In genomic region chr6:149482542-149483261, GRCh38 we compare ENCODE assay signal across 8 cellular contexts. TPM values are rescaled to one million over a fixed set of nuclear protein-coding genes. Genes with fewer than 3 reads are reported as not detected.
DNase-seq lines count a peak whose midpoint lies in the region; ATAC-seq and TF ChIP-seq lines count a peak whose summit lies in the region.

No MANE protein-coding gene starts in this region.

- DNase-seq in breast epithelium (ENCODE audit: low spot score in 2 of 2) (no peak), MCF 10A (ENCODE audit: unreplicated experiment) (no peak), HuH-7 (ENCODE audit: low spot score) (no peak), islet precursor cell (no peak)
- DNase-seq in activated naive CD8-positive, alpha-beta T cell treated with anti-CD3 and anti-CD28 coated beads for 36 hours, result no peak
- DNase-seq in stimulated activated CD4-positive, alpha-beta T cell treated with anti-CD3 and anti-CD28 coated beads, Interleukin-12 subunit alpha, Interleukin-12 subunit beta, amount 100 ng/mL, for 4 hours, result no peak

- H3K9me3 Mint-ChIP-seq in MCF 10A (ENCODE audit: unreplicated experiment), result no peaks in the 10 kb centered on the region
- H3K9me3 Mint-ChIP-seq in activated naive CD8-positive, alpha-beta T cell treated with anti-CD3 and anti-CD28 coated beads for 36 hours, result no peaks in the 10 kb centered on the region

- no peak for ATAC-seq in GM21526 (IDR thresholded peaks at IDR 0.05; ENCODE audit: low FRiP score, unreplicated experiment)

- no peak overlapping the region for H3K27ac Mint-ChIP-seq in MCF 10A (ENCODE audit: low read depth, unreplicated experiment)
- peak overlapping the region; percentile 96 for H3K27ac Mint-ChIP-seq in activated naive CD8-positive, alpha-beta T cell treated with anti-CD3 and anti-CD28 coated beads for 36 hours

- H3K9me3 ChIP-seq in breast epithelium (no peaks in the 10 kb centered on the region), mesodermal cell (ENCODE audit: control insufficient read depth, low read length) (no peaks in the 10 kb centered on the region)

- CTCF ChIA-PET in MCF 10A (lab: Yijun Ruan, JAX), result interaction anchor here (0.5 to 1.0 kb wide), 3 partner anchors 36 to 791 kb away, joined by 3 to 4 read pairs (median 3); no protein-coding TSS in a partner anchor

- no TSS peak for BruUV-seq in MCF 10A (replicated peaks; lab: Mats Ljungman, UMichigan)

- peaks cover 0 to 5% of the 10 kb centered on the region in 2 donors for H3K4me1 ChIP-seq in breast epithelium
- H3K4me1 ChIP-seq in mesodermal cell (ENCODE audit: control insufficient read depth, insufficient read depth, low read length, poor library complexity, severe bottlenecking), result peaks cover 16% of the 10 kb centered on the region

- intact Hi-C loops in breast epithelium (cut with DNase I; ENCODE audit: low total_unique reads), result no loop called here
- intact Hi-C loops in MCF 10A (cut with micrococcal nuclease), result no loop called here

- H3K27ac ChIP-seq in breast epithelium (peak overlapping the region; percentile 53 to 82), mesodermal cell (ENCODE audit: low read depth, low read length, severe bottlenecking) (peak overlapping the region; percentile 75)

- POLR2A ChIA-PET in MCF 10A (lab: Yijun Ruan, JAX), result interaction anchor here (0.6 kb wide), 1 partner anchor 141 kb away, joined by 3 read pairs; no protein-coding TSS in a partner anchor

- no peaks in the 10 kb centered on the region for H3K27me3 ChIP-seq in breast epithelium

- TF ChIP-seq CTCF in breast epithelium (IDR thresholded peaks at IDR 0.05) (no peak), MCF 10A (IDR thresholded peaks at IDR 0.05; ENCODE audit: unreplicated experiment) (no peak)

- peaks cover 5% of the 10 kb centered on the region for H3K4me1 Mint-ChIP-seq in MCF 10A (ENCODE audit: insufficient read depth, unreplicated experiment)
- H3K4me1 Mint-ChIP-seq in activated naive CD8-positive, alpha-beta T cell treated with anti-CD3 and anti-CD28 coated beads for 36 hours, result peaks cover 58% of the 10 kb centered on the region

- no peaks in the 10 kb centered on the region for H3K36me3 Mint-ChIP-seq in MCF 10A (ENCODE audit: insufficient read depth, unreplicated experiment)
- H3K36me3 Mint-ChIP-seq in activated naive CD8-positive, alpha-beta T cell treated with anti-CD3 and anti-CD28 coated beads for 36 hours, result peaks cover 45% of the 10 kb centered on the region

- H3K4me3 ChIP-seq in breast epithelium (peak overlapping the region; percentile 36 to 63 (median 44)), mesodermal cell (ENCODE audit: extremely low read depth, insufficient read depth, low read length, poor library complexity, severe bottlenecking) (no peak overlapping the region)

- no peaks in the 10 kb centered on the region for H3K36me3 ChIP-seq in breast epithelium
- no peaks in the 10 kb centered on the region for H3K36me3 ChIP-seq in mesodermal cell (ENCODE audit: control insufficient read depth, insufficient read depth, low read length)

- no peaks in the 10 kb centered on the region for H3K27me3 Mint-ChIP-seq in MCF 10A (ENCODE audit: insufficient read depth, unreplicated experiment)
- H3K27me3 Mint-ChIP-seq in activated naive CD8-positive, alpha-beta T cell treated with anti-CD3 and anti-CD28 coated beads for 36 hours, result no peaks in the 10 kb centered on the region

- WGBS in mesodermal cell (ENCODE audit: insufficient coverage in 2 of 2), 2 experiments, result 83 to 87% methylated on average over 9 of the region's 13 CpGs

- TF ChIP-seq POLR2A in breast epithelium (IDR thresholded peaks at IDR 0.05), result no peak

- H3K4me3 Mint-ChIP-seq in MCF 10A (ENCODE audit: unreplicated experiment), result no peak overlapping the region
- H3K4me3 Mint-ChIP-seq in activated naive CD8-positive, alpha-beta T cell treated with anti-CD3 and anti-CD28 coated beads for 36 hours, result peak overlapping the region; percentile 89

RNA-seq across cellular contexts. Expression of gene ZC3H12D, which starts 2.1 kb away (rescaled TPM):
- total RNA-seq in breast epithelium (1 to 10 TPM; 2.3 to 6.4 (median 3.8) TPM), MCF 10A (2022) (0.29 TPM in 1 of 2 replicates, not detected in the other)
- total RNA-seq in activated naive CD8-positive, alpha-beta T cell treated with anti-CD3 and anti-CD28 coated beads for 36 hours, result 10 to 100 TPM; 27.9 to 28.0 TPM
- 0.29 TPM for polyA plus RNA-seq in mesodermal cell (2013, experiment 1 of 2)
- 0.10 TPM for polyA plus RNA-seq in mesodermal cell (2013, experiment 2 of 2)
